In genomic region chr7:86643478-86644281, GRCh38 we compare ENCODE assay signal across 11 cellular contexts. TPM values are rescaled to one million over a fixed set of nuclear protein-coding genes. Genes with fewer than 3 reads are reported as not detected.
DNase-seq lines count a peak whose midpoint lies in the region; ATAC-seq and TF ChIP-seq lines count a peak whose summit lies in the region.
"Had no signal": no experiment of that assay in that cellular context is flagged by ENCODE, and none has a peak within 500 bp of the region (broad histone marks: within the 10 kb centered on the region; RNA-seq: fewer than 3 reads in every experiment).

TSS of gene GRM3 (plus strand) at chr7:86643909. CDS start at chr7:86765146, 121,237 bp downstream.

- DNase-seq in NCI-H1105 treated with DMSO at 0.1 percent for 48 hours (lab: John Stamatoyannopoulos, UW), result peak; percentile 72
- peak; percentile 48 for DNase-seq in cerebellum (ENCODE audit: low spot score)
- no peak for DNase-seq in mesenchymal stem cell
- peak; percentile 70 for DNase-seq in testis
- no peak for DNase-seq in Karpas-422
- DNase-seq: KBM-7 had no signal

- H3K14ac ChIP-seq in mesenchymal stem cell (ENCODE audit: low read length in 2 of 2), result no peak within 1 kb of the TSS

- H2BK12ac ChIP-seq in mesenchymal stem cell (ENCODE audit: low read length in 2 of 2), result no peak within 1 kb of the TSS

- WGBS in mesenchymal stem cell, result under 1% methylated on average over 16 of the region's 27 CpGs
- 1 to 2% methylated on average over 25 to 27 of the region's 27 CpGs for WGBS in testis, 2 donors

- H2BK120ac ChIP-seq in mesenchymal stem cell (ENCODE audit: low read depth, low read length), result no peak within 1 kb of the TSS

- TF ChIP-seq CTCF in testis (IDR thresholded peaks at IDR 0.05), result no peak

- no peaks in the 10 kb centered on the region for H3K9me3 ChIP-seq in mesenchymal stem cell (ENCODE audit: control insufficient read depth, low read length)
- no peaks in the 10 kb centered on the region for H3K9me3 ChIP-seq in testis
- H3K9me3 ChIP-seq in Karpas-422 (ENCODE audit: low read length), result no peaks in the 10 kb centered on the region

- no peak within 1 kb of the TSS for H2BK5ac ChIP-seq in mesenchymal stem cell (ENCODE audit: low read depth, low read length, poor library complexity, severe bottlenecking)

- H3K27me3 ChIP-seq in mesenchymal stem cell (ENCODE audit: control insufficient read depth in 1 of 2, insufficient read depth in 1 of 2, low read length in 2 of 2) (peaks cover 24 to 32% of the 10 kb centered on the region in 2 experiments), testis (no peaks in the 10 kb centered on the region), Karpas-422 (ENCODE audit: low read length) (no peaks in the 10 kb centered on the region)

- no peak for TF ChIP-seq POLR2A in testis (IDR thresholded peaks at IDR 0.05)

- H3K79me2 ChIP-seq in Karpas-422 (ENCODE audit: low read length), result no peaks in the 10 kb centered on the region

- H3K36me3 ChIP-seq in mesenchymal stem cell (ENCODE audit: control insufficient read depth in 1 of 2, insufficient read depth in 2 of 2, low read depth in 1 of 2, low read length in 2 of 2) (no peaks in the 10 kb centered on the region), testis (ENCODE audit: low read depth, missing control alignments) (no peaks in the 10 kb centered on the region), Karpas-422 (ENCODE audit: insufficient read depth, low read length) (no peaks in the 10 kb centered on the region)

- no peak within 1 kb of the TSS for H3K18ac ChIP-seq in mesenchymal stem cell (ENCODE audit: low read depth in 1 of 2, low read length in 2 of 2)

- no peaks in the 10 kb centered on the region for H3K9me2 ChIP-seq in Karpas-422 (replicated peaks; ENCODE audit: insufficient read depth, low read length)

- no peak within 1 kb of the TSS for H4K8ac ChIP-seq in mesenchymal stem cell (ENCODE audit: low read length)

- H3K9ac ChIP-seq in mesenchymal stem cell (ENCODE audit: low read length) (no peak within 1 kb of the TSS), Karpas-422 (ENCODE audit: low read length) (no peak within 1 kb of the TSS)

- H3K4ac ChIP-seq in mesenchymal stem cell (ENCODE audit: low read depth in 1 of 2, low read length in 2 of 2), result no peak within 1 kb of the TSS

- H3K4me2 ChIP-seq in mesenchymal stem cell (ENCODE audit: low read length, poor library complexity, severe bottlenecking) (peak within 1 kb of the TSS; percentile 14), Karpas-422 (ENCODE audit: low read depth, low read length, poor library complexity, severe bottlenecking) (no peak within 1 kb of the TSS)

- no peak within 1 kb of the TSS for H3K27ac ChIP-seq in mesenchymal stem cell (ENCODE audit: low read length, poor library complexity, severe bottlenecking)
- H3K27ac ChIP-seq in testis, result no peak within 1 kb of the TSS
- H3K27ac ChIP-seq in Karpas-422 (ENCODE audit: low read length), result no peak within 1 kb of the TSS
- H3K27ac ChIP-seq: VCaP had no signal

- H2BK15ac ChIP-seq in mesenchymal stem cell (ENCODE audit: low read depth, poor library complexity, severe bottlenecking), result no peak within 1 kb of the TSS

- no peak within 1 kb of the TSS for H2AFZ ChIP-seq in mesenchymal stem cell (ENCODE audit: low read depth, low read length)
- no peak within 1 kb of the TSS for H2AFZ ChIP-seq in Karpas-422 (ENCODE audit: low read length)

- peaks cover 9% of the 10 kb centered on the region for H3K4me1 ChIP-seq in mesenchymal stem cell (ENCODE audit: control insufficient read depth, insufficient read depth, low read depth, low read length)
- peaks cover 5% of the 10 kb centered on the region for H3K4me1 ChIP-seq in testis
- no peaks in the 10 kb centered on the region for H3K4me1 ChIP-seq in Karpas-422 (ENCODE audit: low read length)

- H3K79me1 ChIP-seq in mesenchymal stem cell (replicated peaks; ENCODE audit: low read length, poor library complexity, severe bottlenecking), result no peaks in the 10 kb centered on the region

- H4K20me1 ChIP-seq in Karpas-422 (ENCODE audit: insufficient read depth, low read depth, low read length), result no peaks in the 10 kb centered on the region

- H3K23ac ChIP-seq in mesenchymal stem cell (ENCODE audit: low read length in 2 of 2), result peak within 1 kb of the TSS in 1 of 2 experiments; percentile 42

- intact Hi-C loops in testis (cut with DNase I; ENCODE audit: low total_unique reads), result no loop called here

- H4K91ac ChIP-seq in mesenchymal stem cell (ENCODE audit: low read length), result no peak within 1 kb of the TSS

- no peak within 1 kb of the TSS for H2AK5ac ChIP-seq in mesenchymal stem cell (ENCODE audit: low read length, severe bottlenecking)

- ATAC-seq in HG02571 (IDR thresholded peaks at IDR 0.05; ENCODE audit: unreplicated experiment) (no peak), HG02870 (IDR thresholded peaks at IDR 0.05; ENCODE audit: unreplicated experiment) (no peak), HG03439 (IDR thresholded peaks at IDR 0.05; ENCODE audit: unreplicated experiment) (no peak)

- H3K4me3 ChIP-seq in mesenchymal stem cell (ENCODE audit: insufficient read depth in 1 of 2, low read depth in 1 of 2, low read length in 2 of 2) (peak within 1 kb of the TSS in 1 of 2 experiments; percentile 78), testis (peak within 1 kb of the TSS; percentile 21 to 50), Karpas-422 (ENCODE audit: low read length) (no peak within 1 kb of the TSS)

RNA-seq across cellular contexts. Expression of gene GRM3, which starts in this region (rescaled TPM):
- total RNA-seq in cerebellum (74.5 TPM), testis (under 1 TPM; 0.12 to 0.47 TPM)
- polyA plus RNA-seq in mesenchymal stem cell (2013, experiment 1 of 2), result not detected
- polyA plus RNA-seq in mesenchymal stem cell (2013, experiment 2 of 2), result not detected
- polyA plus RNA-seq in testis (ENCODE audit: insufficient read depth, low read depth, low replicate concordance), result 0.29 TPM
- total RNA-seq in Karpas-422 (2014; rRNA removed; shearing (Covaris generic); ENCODE audit: low replicate concordance), result 0.51 TPM in 1 of 2 replicates, not detected in the other
- total RNA-seq: endothelial cell of umbilical vein had no signal
- polyA plus RNA-seq: endothelial cell of umbilical vein had no signal

Comparison
In these comparisons a context has a peak if more than half of its experiments do, and no peak if none do; other contexts are left out.
1. RNA of gene GRM3 (total RNA-seq): 74.5 TPM in cerebellum (single experiment); 0.12 to 0.47 TPM in testis and 0.51 TPM in Karpas-422; every median in the first group is over 10 times any median in the second.
2. Peak in DNase-seq and H3K4me3 ChIP-seq in testis; RNA of the gene not detected or under 1 TPM.
3. DNase-seq: peak in NCI-H1105 treated with DMSO at 0.1 percent for 48 hours (single experiment) and cerebellum (single experiment); none in mesenchymal stem cell (single experiment) and Karpas-422 (single experiment).